Comparison of ENCODE assay signal across 21 cellular contexts in the genomic region with DNA sequence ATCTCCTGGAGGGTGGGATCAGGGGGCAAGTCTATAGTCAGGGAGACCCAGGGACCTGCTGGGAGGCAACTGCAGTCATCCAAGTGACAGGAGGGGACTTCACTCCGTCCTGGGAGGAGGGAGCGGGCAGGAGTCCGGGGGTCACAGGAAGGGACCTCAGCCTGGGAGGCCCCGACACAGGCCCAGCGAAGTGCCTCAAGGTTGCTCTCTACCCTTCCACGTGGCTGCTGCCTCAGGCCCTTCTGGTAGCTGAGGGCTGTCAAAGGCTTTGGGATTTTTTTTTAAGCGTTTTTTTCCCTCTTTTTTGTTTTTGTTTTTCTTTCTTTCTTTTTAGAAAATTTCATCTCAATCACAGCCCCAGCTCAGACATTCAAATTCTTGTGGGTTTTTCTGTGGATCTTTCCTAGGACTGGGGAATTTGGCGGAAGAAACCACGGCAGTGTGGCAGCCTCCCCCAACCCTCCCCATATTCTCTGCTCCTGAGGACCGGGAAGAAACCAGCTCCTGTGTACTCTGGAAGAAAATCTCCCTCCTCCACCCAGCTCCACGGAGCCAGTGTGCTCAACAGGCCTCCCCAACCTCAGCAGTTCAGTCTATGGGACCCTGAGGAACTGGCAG. TPM values are rescaled to one million over a fixed set of nuclear protein-coding genes. Genes with fewer than 3 reads are reported as not detected.
DNase-seq lines count a peak whose midpoint lies in the region; ATAC-seq and TF ChIP-seq lines count a peak whose summit lies in the region.
"Had no signal": no experiment of that assay in that cellular context is flagged by ENCODE, and none has a peak within 500 bp of the region (broad histone marks: within the 10 kb centered on the region; RNA-seq: fewer than 3 reads in every experiment).

No MANE protein-coding gene starts in this region.

- H3K27me3 ChIP-seq in heart right ventricle, result peaks cover 0 to 7% (median 0%) of the 10 kb centered on the region in 7 donors
- H3K27me3 ChIP-seq in heart left ventricle, result peaks cover 0 to 2% (median 0%) of the 10 kb centered on the region in 9 donors
- no peaks in the 10 kb centered on the region for H3K27me3 ChIP-seq in uterus
- no peaks in the 10 kb centered on the region for H3K27me3 ChIP-seq in thyroid gland
- H3K27me3 ChIP-seq: gastroesophageal sphincter, upper lobe of right lung had no signal

- H3K36me3 ChIP-seq in heart right ventricle (peaks cover 0 to 5% (median 0%) of the 10 kb centered on the region in 9 donors), heart left ventricle (peaks cover 0 to 9% (median 0%) of the 10 kb centered on the region in 9 donors), uterus (no peaks in the 10 kb centered on the region), thyroid gland (no peaks in the 10 kb centered on the region)
- H3K36me3 ChIP-seq: neutrophil, upper lobe of right lung had no signal

- WGBS in heart right ventricle, 2 donors, result 64 to 81% methylated on average over 11 of the region's 11 CpGs
- 67 to 78% (median 73%) methylated on average over 11 of the region's 11 CpGs for WGBS in heart left ventricle, 4 donors
- WGBS in thyroid gland, 2 donors, result 74 to 76% methylated on average over 10 to 11 of the region's 11 CpGs

- peak overlapping the region in 6 of 10 donors; percentile 10 to 57 (median 28) for H3K27ac ChIP-seq in heart right ventricle
- peak overlapping the region in 6 of 12 donors; percentile 19 to 71 (median 56) for H3K27ac ChIP-seq in heart left ventricle
- peak overlapping the region; percentile 90 for H3K27ac ChIP-seq in RWPE1
- peak overlapping the region; percentile 32 to 56 for H3K27ac ChIP-seq in uterus
- H3K27ac ChIP-seq in thyroid gland, result no peak overlapping the region
- H3K27ac ChIP-seq: HL-60 had no signal

- DNase-seq in heart right ventricle, result no peak
- DNase-seq in heart left ventricle, result no peak
- DNase-seq in RWPE1 (ENCODE audit: low spot score), result no peak
- DNase-seq in hepatic stellate cell (ENCODE audit: low spot score), result peak; percentile 79
- DNase-seq in uterus, result no peak
- no peak for DNase-seq in sciatic nerve (ENCODE audit: low spot score)
- no peak for DNase-seq in central memory CD4-positive, alpha-beta T cell
- no peak for DNase-seq in thyroid gland
- DNase-seq: caudate nucleus, GF-D8, mucosa of descending colon, retina, T1000, upper lobe of right lung had no signal

- ATAC-seq in heart right ventricle, result no peak
- ATAC-seq in heart left ventricle, result no peak
- ATAC-seq in sciatic nerve, result no peak
- ATAC-seq: gastroesophageal sphincter, left lobe of liver, mucosa of descending colon, upper lobe of right lung had no signal

- H3K9me3 ChIP-seq in heart right ventricle, result no peaks in the 10 kb centered on the region
- no peaks in the 10 kb centered on the region for H3K9me3 ChIP-seq in heart left ventricle
- H3K9me3 ChIP-seq in uterus, result no peaks in the 10 kb centered on the region
- H3K9me3 ChIP-seq in thyroid gland, result no peaks in the 10 kb centered on the region
- H3K9me3 ChIP-seq: gastroesophageal sphincter, mucosa of descending colon, neutrophil, upper lobe of right lung had no signal

- peaks cover 0 to 41% (median 21%) of the 10 kb centered on the region in 9 donors for H3K4me1 ChIP-seq in heart right ventricle
- peaks cover 0 to 37% (median 10%) of the 10 kb centered on the region in 12 donors for H3K4me1 ChIP-seq in heart left ventricle
- H3K4me1 ChIP-seq in uterus, result peaks cover 0 to 6% of the 10 kb centered on the region in 2 donors
- H3K4me1 ChIP-seq in thyroid gland, result peaks cover 9 to 15% of the 10 kb centered on the region in 2 donors
- H3K4me1 ChIP-seq: upper lobe of right lung had no signal

- no peak for TF ChIP-seq POLR2A in heart left ventricle (IDR thresholded peaks at IDR 0.05)
- no peak for TF ChIP-seq POLR2A in uterus (IDR thresholded peaks at IDR 0.05)
- TF ChIP-seq POLR2A in thyroid gland (IDR thresholded peaks at IDR 0.05), result no peak

- CTCF ChIA-PET in RWPE1 (lab: Yijun Ruan, JAX), result interaction anchor here (0.6 to 1.8 kb wide), 6 partner anchors 7 to 37 kb away, joined by 3 to 13 read pairs (median 6); a partner anchor contains a TSS

- POLR2A ChIA-PET in RWPE1 (lab: Yijun Ruan, JAX; ENCODE audit: low non-redundant PET), result no interaction called here

- H3K4me3 ChIP-seq in heart right ventricle (no peak overlapping the region), heart left ventricle (no peak overlapping the region), uterus (no peak overlapping the region), thyroid gland (replicated peaks in 1 of 3) (no peak overlapping the region)
- H3K4me3 ChIP-seq: GM12878, mucosa of descending colon, upper lobe of right lung had no signal

- no peak for TF ChIP-seq CTCF in heart right ventricle (IDR thresholded peaks at IDR 0.05)
- no peak for TF ChIP-seq CTCF in heart left ventricle (IDR thresholded peaks at IDR 0.05)
- no peak for TF ChIP-seq CTCF in RWPE1 (conservative IDR thresholded peaks at IDR 0.05; ENCODE audit: low read depth)
- TF ChIP-seq CTCF in uterus (IDR thresholded peaks at IDR 0.05), result no peak
- no peak for TF ChIP-seq CTCF in thyroid gland (IDR thresholded peaks at IDR 0.05)

- intact Hi-C loops in heart right ventricle (cut with DNase I), result loop anchor here in 7 of 10 donors (2.0 to 10.0 kb wide), 6 partner anchors 23 to 529 kb away; a partner anchor contains a TSS
- intact Hi-C loops in heart left ventricle (cut with DNase I), result loop anchor here in 6 of 10 donors (2.0 to 5.0 kb wide), 3 partner anchors 23 to 36 kb away; a partner anchor contains a TSS
- intact Hi-C loops in uterus (cut with DNase I; ENCODE audit: low total_unique reads), result no loop called here
- intact Hi-C loops in sciatic nerve (cut with DNase I), result loop anchor here (5.0 kb wide), 1 partner anchor 36 kb away; no protein-coding TSS in a partner anchor
- intact Hi-C loops in thyroid gland (cut with DNase I), result no loop called here

RNA-seq across cellular contexts. Expression of a gene that starts 1.4 kb away (rescaled TPM):
- total RNA-seq in heart right ventricle, result 10 to 100 TPM; 12.7 to 25.7 (median 18.2) TPM
- polyA plus RNA-seq in heart right ventricle, result 10 to 100 TPM; 24.3 to 45.3 TPM
- total RNA-seq in heart left ventricle, result 10 to 100 TPM; 15.3 to 28.2 (median 19.5) TPM
- polyA plus RNA-seq in heart left ventricle, result 10 to 100 TPM; 23.9 to 25.8 TPM
- total RNA-seq in uterus, result 10 to 100 TPM in 3 of 4 donors, 1 to 10 TPM in 1; 5.1 to 34.4 (median 27.1) TPM
- 31.4 TPM for total RNA-seq in sciatic nerve
- 10 to 100 TPM; 20.7 to 46.8 (median 27.7) TPM for total RNA-seq in thyroid gland

RNA-seq across cellular contexts. Expression of a gene that starts 23.0 kb away (rescaled TPM):
- total RNA-seq in heart right ventricle (100 to 1,000 TPM in 1 of 10 donors, 10 to 100 TPM in 9; 38.7 to 202 (median 62.4) TPM), heart left ventricle (100 to 1,000 TPM in 2 of 9 donors, 10 to 100 TPM in 7; 55.7 to 264 (median 76.9) TPM), uterus (10 to 100 TPM; 36.8 to 91.5 (median 50.0) TPM), sciatic nerve (115 TPM), thyroid gland (10 to 100 TPM; 51.0 to 84.0 (median 68.6) TPM)
- polyA plus RNA-seq in heart right ventricle (100 to 1,000 TPM; 101 to 116 TPM), heart left ventricle (10 to 100 TPM; 57.9 to 86.3 TPM)
- polyA plus RNA-seq: IgD-negative memory B cell had no signal

RNA-seq across cellular contexts. Expression of a gene that starts 25.9 kb away (rescaled TPM):
- total RNA-seq in heart right ventricle (under 1 TPM in 6 of 10 donors, not detected in 4; 0.20 to 0.33 (median 0.26) TPM), heart left ventricle (under 1 TPM in 6 of 9 donors, not detected in 3; 0.22 to 0.48 (median 0.29) TPM), uterus (1 to 10 TPM in 3 of 4 donors, not detected in 1; 1.4 to 3.2 (median 2.9) TPM), sciatic nerve (1.7 TPM), thyroid gland (1 to 10 TPM in 2 of 4 donors, under 1 TPM in 1, not detected in 1; 0.40 to 8.9 (median 3.2) TPM)
- polyA plus RNA-seq in heart right ventricle (under 1 TPM; 0.36 to 0.44 TPM), heart left ventricle (under 1 TPM; 0.23 to 0.32 TPM)

RNA-seq across cellular contexts. Expression of a gene that starts 45.7 kb away (rescaled TPM):
- total RNA-seq in heart right ventricle (not detected), heart left ventricle (under 1 TPM in 1 of 9 donors, not detected in 8; 0.12 TPM), uterus (1 to 10 TPM in 1 of 4 donors, under 1 TPM in 1, not detected in 2; 0.09 to 3.5 TPM), sciatic nerve (0.09 TPM), thyroid gland (not detected)
- polyA plus RNA-seq in heart right ventricle (not detected), heart left ventricle (not detected)
- total RNA-seq: GM12878, left lobe of liver, upper lobe of right lung had no signal
- polyA plus RNA-seq: esophagus, IgD-negative memory B cell had no signal

Comparison
In these comparisons a context has a peak if more than half of its experiments do, and no peak if none do; other contexts are left out.
1. H3K27ac ChIP-seq: peak in heart right ventricle (6 of 10), RWPE1 (single experiment) and uterus (2 of 2); none in thyroid gland (0 of 3).
2. intact Hi-C loops: an anchor here in heart right ventricle (2.0 to 10.0 kb wide), heart left ventricle (2.0 to 5.0 kb wide) and sciatic nerve (5.0 kb wide); none called in uterus and thyroid gland.